In the genomic region with DNA sequence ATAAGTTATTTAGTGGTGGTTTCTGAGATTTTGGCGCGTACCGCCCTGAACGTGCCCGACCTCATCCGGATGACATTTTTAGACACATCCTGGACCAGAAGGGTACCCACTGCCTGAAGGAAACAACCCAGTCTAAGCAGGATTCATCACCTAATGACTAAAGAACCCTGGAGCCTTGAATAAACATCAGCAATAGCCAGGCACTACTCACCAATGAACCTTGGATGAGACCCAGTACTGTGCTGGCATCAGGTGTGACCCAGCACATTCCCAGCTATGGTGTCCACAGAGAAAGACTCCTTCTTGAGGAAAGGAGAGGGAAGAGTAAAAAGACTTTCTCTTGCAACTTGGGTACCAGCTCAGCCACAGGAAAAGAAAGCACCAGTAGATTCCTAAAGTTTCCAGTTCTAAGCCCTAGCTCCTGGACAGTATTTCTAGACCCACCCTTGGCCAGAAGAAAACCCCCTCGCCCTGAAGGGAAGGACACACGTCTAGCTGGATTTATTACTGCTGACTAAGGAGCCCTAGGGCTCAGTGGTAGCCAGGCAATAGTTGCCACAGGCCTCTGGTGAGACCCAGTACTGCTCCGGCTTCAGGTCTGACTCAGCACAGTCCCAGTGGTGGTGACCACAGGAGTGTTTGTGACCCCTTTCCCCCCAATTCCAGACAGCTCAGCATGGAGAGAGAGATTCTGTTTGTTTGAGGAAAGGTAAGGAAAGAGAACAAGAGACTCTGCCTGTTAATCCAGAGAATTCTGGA, we compare ENCODE assay signal across 18 cellular contexts. TPM values are rescaled to one million over a fixed set of nuclear protein-coding genes. Genes with fewer than 3 reads are reported as not detected.
DNase-seq lines count a peak whose midpoint lies in the region; ATAC-seq, FAIRE-seq and TF ChIP-seq lines count a peak whose summit lies in the region.
"Had no signal": no experiment of that assay in that cellular context is flagged by ENCODE, and none has a peak within 500 bp of the region (broad histone marks: within the 10 kb centered on the region; RNA-seq: fewer than 3 reads in every experiment).

No MANE protein-coding gene starts in this region.

- DNase-seq in NCI-H2029 treated with DMSO at 0.1 percent for 48 hours (lab: John Stamatoyannopoulos, UW) = peak; percentile 24
- DNase-seq in NCI-H2029 (lab: John Stamatoyannopoulos, UW) = no peak
- no peak for DNase-seq in RWPE2 (ENCODE audit: low spot score)
- peak; percentile 51 for DNase-seq in fibroblast of mammary gland (ENCODE audit: low read depth)
- peak; percentile 88 for DNase-seq in renal cortical epithelial cell (ENCODE audit: low read depth)
- no peak for DNase-seq in iPS-NIHi11 (ENCODE audit: low spot score)
- DNase-seq in HTR-8/SVneo (ENCODE audit: insufficient read length, low spot score) = no peak
- DNase-seq: 8988T; activated CD4-positive, alpha-beta T cell treated with anti-CD3 and anti-CD28 coated beads, Interleukin-2, amount 10 ng/mL, durations not matched to agents 24 days and 14 days; activated naive CD8-positive, alpha-beta T cell treated with anti-CD3 and anti-CD28 coated beads, Interleukin-2, amount 10 ng/mL, durations not matched to agents 7 days and 5 days; activated T-cell treated with anti-CD3 and anti-CD28 coated beads, Interleukin-2, amount 50 U/mL, for 1 hour; CD4-positive, CD25-positive, alpha-beta regulatory T cell; cerebellar nuclear complex; DMS79 treated with DMSO at 0.1 percent for 48 hours; head of caudate nucleus; SIG-M5 had no signal

- no peak for TF ChIP-seq CTCF in RWPE2 (IDR thresholded peaks at IDR 0.05; ENCODE audit: poor library complexity, severe bottlenecking)
- no peak for TF ChIP-seq CTCF in fibroblast of mammary gland (conservative IDR thresholded peaks at IDR 0.05; ENCODE audit: control insufficient read depth, insufficient read depth, low read depth, low read length)

- H3K4me3 ChIP-seq in RWPE2 (ENCODE audit: severe bottlenecking) (no peak overlapping the region), fibroblast of mammary gland (ENCODE audit: control insufficient read depth, low read depth, low read length) (no peak overlapping the region)

- no peak for FAIRE-seq in HTR-8/SVneo (lab: Jason Lieb, UNC)
- FAIRE-seq: endometrium had no signal

- ATAC-seq in RWPE2 (ENCODE audit: low read depth) = peak; percentile 70
- no peak for ATAC-seq in GM19023 (IDR thresholded peaks at IDR 0.05; ENCODE audit: unreplicated experiment)

- H3K27ac ChIP-seq in RWPE2 (ENCODE audit: poor library complexity, severe bottlenecking) = no peak overlapping the region

- H3K9me3 ChIP-seq in RWPE2 (ENCODE audit: severe bottlenecking) = no peaks in the 10 kb centered on the region

- H3K36me3 ChIP-seq in RWPE2 (ENCODE audit: low read depth) = no peaks in the 10 kb centered on the region

- H3K27me3 ChIP-seq in RWPE2 (ENCODE audit: insufficient read depth, poor library complexity, severe bottlenecking) = no peaks in the 10 kb centered on the region

- H3K4me1 ChIP-seq in RWPE2 (ENCODE audit: insufficient read depth, poor library complexity, severe bottlenecking) = peaks cover 3% of the 10 kb centered on the region

RNA-seq across cellular contexts. Expression of a gene that starts 32.5 kb away (rescaled TPM):
- 61.9 and 73.5 TPM in 2 replicates for total RNA-seq in renal cortical epithelial cell

RNA-seq across cellular contexts. Expression of a gene that starts 32.8 kb away (rescaled TPM):
- total RNA-seq in renal cortical epithelial cell = 24.5 and 50.4 TPM in 2 replicates

Comparison
In these comparisons a context has a peak if more than half of its experiments do, and no peak if none do; other contexts are left out.
1. DNase-seq: peak in NCI-H2029 treated with DMSO at 0.1 percent for 48 hours (single experiment), fibroblast of mammary gland (single experiment) and renal cortical epithelial cell (single experiment); none in NCI-H2029 (single experiment), RWPE2 (single experiment), iPS-NIHi11 (single experiment) and HTR-8/SVneo (single experiment).